In the genomic region with DNA sequence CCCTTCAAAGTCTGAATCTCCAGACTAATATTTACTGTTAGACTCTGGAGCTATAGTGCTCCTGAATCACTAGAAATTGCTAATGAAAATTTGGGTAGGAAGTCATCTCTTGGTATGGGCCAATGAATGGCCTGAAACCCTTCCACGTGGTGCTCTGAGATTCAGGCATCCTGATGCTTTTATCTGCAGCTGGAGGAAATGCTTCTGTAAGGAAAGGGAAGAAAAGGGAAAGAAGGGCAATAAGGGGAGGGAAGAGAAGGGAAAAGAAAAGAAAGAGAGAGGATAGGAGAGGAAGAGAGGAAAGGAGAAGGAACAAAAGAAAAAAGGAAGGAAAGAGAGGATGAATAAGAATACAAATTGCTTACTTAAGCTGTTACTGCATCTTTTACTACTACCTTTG, we compare ENCODE assay signal across 15 cellular contexts.
A peak's percentile ranks its signal among the peaks of the same experiment; 100 is the strongest.
DNase-seq lines count a peak whose midpoint lies in the region; ATAC-seq and TF ChIP-seq lines count a peak whose summit lies in the region.
"Had no signal": no experiment of that assay in that cellular context is flagged by ENCODE, and none has a peak within 500 bp of the region (broad histone marks: within the 10 kb centered on the region; RNA-seq: fewer than 3 reads in every experiment).

No MANE protein-coding gene starts in this region.

- no peak overlapping the region for H2BK120ac ChIP-seq in H9 (ENCODE audit: low read depth, low read length, poor library complexity, severe bottlenecking)

- no peak overlapping the region for H3K23ac ChIP-seq in H9 (ENCODE audit: insufficient read length, low read depth, low read length)

- no peak overlapping the region for H3K4me3 Mint-ChIP-seq in H9
- H3K4me3 Mint-ChIP-seq in naive thymus-derived CD8-positive, alpha-beta T cell, result no peak overlapping the region
- H3K4me3 Mint-ChIP-seq: CD4-positive, CD25-positive, alpha-beta regulatory T cell had no signal

- no peaks in the 10 kb centered on the region for H3K9me2 ChIP-seq in OCI-LY7 (ENCODE audit: insufficient read depth, low read length)

- H3K18ac ChIP-seq in H9 (ENCODE audit: insufficient read length, low read depth, low read length), result no peak overlapping the region

- H3K27me3 ChIP-seq in H9 (ENCODE audit: insufficient read depth, low read length) (no peaks in the 10 kb centered on the region), iPS-20b (ENCODE audit: insufficient read depth, low read length) (no peaks in the 10 kb centered on the region), suprapubic skin (no peaks in the 10 kb centered on the region)
- H3K27me3 ChIP-seq: BLaER1 treated with 17β-estradiol and CSF1 and Interleukin-3, amounts not matched to agents 10 nM and 100 nM had no signal

- no peak overlapping the region for H3K9ac ChIP-seq in H9 (ENCODE audit: extremely low read depth, insufficient read length, low read length)
- peak overlapping the region; percentile 66; the same call in 1 of the 2 replicates for H3K9ac ChIP-seq in iPS-20b (ENCODE audit: low read depth, low read length)
- H3K9ac ChIP-seq: BLaER1 treated with 17β-estradiol and CSF1 and Interleukin-3, amounts not matched to agents 10 nM and 100 nM had no signal

- no peak overlapping the region for H2AFZ ChIP-seq in H9 (ENCODE audit: low read length)
- H2AFZ ChIP-seq in OCI-LY7 (ENCODE audit: low read length), result peak overlapping the region; percentile 47; the same call in 1 of the 2 replicates

- TF ChIP-seq CTCF in H9 (conservative IDR thresholded peaks at IDR 0.05), result no peak
- TF ChIP-seq CTCF in OCI-LY7 (conservative IDR thresholded peaks at IDR 0.05; ENCODE audit: low read length), result no peak
- no peak for TF ChIP-seq CTCF in suprapubic skin (IDR thresholded peaks at IDR 0.05)

- H3K36me3 ChIP-seq in OCI-LY7 (ENCODE audit: insufficient read depth, low read length), result no peaks in the 10 kb centered on the region
- H3K36me3 ChIP-seq in iPS-20b (ENCODE audit: insufficient read depth, low read depth, low read length), result no peaks in the 10 kb centered on the region
- no peaks in the 10 kb centered on the region for H3K36me3 ChIP-seq in suprapubic skin
- H3K36me3 ChIP-seq: BLaER1 treated with 17β-estradiol and CSF1 and Interleukin-3, amounts not matched to agents 10 nM and 100 nM had no signal

- H3K27me3 Mint-ChIP-seq in H9 (ENCODE audit: low read depth), result no peaks in the 10 kb centered on the region
- H3K27me3 Mint-ChIP-seq in naive thymus-derived CD8-positive, alpha-beta T cell, result peaks cover 0 to 21% (median 12%) of the 10 kb centered on the region in 5 donors

- BruUV-seq in OCI-LY7 (replicated peaks; lab: Mats Ljungman, UMichigan), result no TSS peak

- H4K91ac ChIP-seq in H9 (ENCODE audit: insufficient read length, low read depth, low read length), result no peak overlapping the region

- H3K4ac ChIP-seq in H9 (ENCODE audit: low read depth, low read length), result no peak overlapping the region

- H4K20me1 ChIP-seq in H9 (ENCODE audit: control insufficient read depth, insufficient read depth, insufficient read length) (no peaks in the 10 kb centered on the region), OCI-LY7 (ENCODE audit: insufficient read depth, low read length) (no peaks in the 10 kb centered on the region)
- H4K20me1 ChIP-seq: BLaER1 treated with 17β-estradiol and CSF1 and Interleukin-3, amounts not matched to agents 10 nM and 100 nM had no signal

- POLR2A ChIA-PET in OCI-LY7 (lab: Charles Lee), result interaction anchor here (0.6 to 3.0 kb wide), 7 partner anchors 8 to 157 kb away, joined by 3 to 10 read pairs (median 4); no protein-coding TSS in a partner anchor
- POLR2A ChIA-PET in naive thymus-derived CD8-positive, alpha-beta T cell (lab: Charles Lee), result interaction anchor here (0.6 kb wide), 1 partner anchor 34 kb away, joined by 5 read pairs; no protein-coding TSS in a partner anchor

- peak overlapping the region; percentile 71 to 97 (median 91); a peak in 6 of 7 replicates for H3K27ac Mint-ChIP-seq in H9
- no peak overlapping the region for H3K27ac Mint-ChIP-seq in naive thymus-derived CD8-positive, alpha-beta T cell
- H3K27ac Mint-ChIP-seq: CD4-positive, CD25-positive, alpha-beta regulatory T cell had no signal

- no peak overlapping the region for H4K5ac ChIP-seq in H9 (ENCODE audit: insufficient read length, low read depth, low read length)

- H2BK12ac ChIP-seq in H9 (ENCODE audit: insufficient read length, low read depth, low read length), result no peak overlapping the region

- no peak for TF ChIP-seq EP300 in suprapubic skin (IDR thresholded peaks at IDR 0.05)

- H2BK15ac ChIP-seq in H9 (ENCODE audit: low read depth, low read length), result no peak overlapping the region

- H3K79me1 ChIP-seq in H9 (ENCODE audit: insufficient read depth, low read depth, low read length, poor library complexity, severe bottlenecking), result no peaks in the 10 kb centered on the region

- H3K4me3 ChIP-seq in OCI-LY7 (ENCODE audit: low read depth, low read length, poor library complexity, severe bottlenecking), result no peak overlapping the region
- H3K4me3 ChIP-seq in iPS-20b (ENCODE audit: low read length), result no peak overlapping the region
- no peak overlapping the region for H3K4me3 ChIP-seq in suprapubic skin
- H3K4me3 ChIP-seq: BLaER1 treated with 17β-estradiol and CSF1 and Interleukin-3, amounts not matched to agents 10 nM and 100 nM had no signal

- H3K9me3 ChIP-seq in H9 (ENCODE audit: control insufficient read depth, low read depth, low read length), result no peaks in the 10 kb centered on the region
- no peaks in the 10 kb centered on the region for H3K9me3 ChIP-seq in OCI-LY7 (ENCODE audit: low read length)
- H3K9me3 ChIP-seq in iPS-20b (ENCODE audit: insufficient read depth, low read depth, low read length), result no peaks in the 10 kb centered on the region
- H3K9me3 ChIP-seq in suprapubic skin, result no peaks in the 10 kb centered on the region
- H3K9me3 ChIP-seq: BLaER1 treated with 17β-estradiol and CSF1 and Interleukin-3, amounts not matched to agents 10 nM and 100 nM had no signal

- H2BK5ac ChIP-seq in H9 (ENCODE audit: insufficient read length, low read length), result no peak overlapping the region

- intact Hi-C loops in OCI-LY7 (cut with micrococcal nuclease; ENCODE audit: unreplicated experiment), result no loop called here

- no CpG with 5 or more reads among the region's 1 CpG for WGBS in H9 (ENCODE audit: extremely low coverage, insufficient read length, low lambda C conversion rate)
- WGBS in suprapubic skin, result 29% methylated on average over 1 of the region's 1 CpG

- H3K4me2 ChIP-seq in H9 (ENCODE audit: insufficient read depth, insufficient read length, low read length), result peak overlapping the region; percentile 26
- H3K4me2 ChIP-seq in OCI-LY7 (ENCODE audit: low read length), result no peak overlapping the region
- H3K4me2 ChIP-seq: BLaER1 treated with 17β-estradiol and CSF1 and Interleukin-3, amounts not matched to agents 10 nM and 100 nM had no signal

- H4K8ac ChIP-seq in H9 (replicated peaks; ENCODE audit: insufficient read length, low read depth, low read length), result no peak overlapping the region

- DNase-seq in H9 (peak; percentile 54), OCI-LY7 (ENCODE audit: low spot score) (no peak), iPS DF 19.7 (ENCODE audit: low read depth, low spot score) (peak; percentile 52), A172 (ENCODE audit: low spot score) (no peak), suprapubic skin (ENCODE audit: low spot score in 2 of 2) (no peak)
- DNase-seq in naive thymus-derived CD8-positive, alpha-beta T cell, result no peak
- DNase-seq: 8988T; ACHN; CD4-positive, CD25-positive, alpha-beta regulatory T cell; DMS53; GF-D8; H7; IMR-90 had no signal

- H3T11ph ChIP-seq in H9 (ENCODE audit: low read length), result no peak overlapping the region

- peak overlapping the region; percentile 98 for H3K27ac ChIP-seq in H9 (ENCODE audit: insufficient read length, low read depth, low read length)
- H3K27ac ChIP-seq in OCI-LY7 (ENCODE audit: low read depth, low read length, poor library complexity, severe bottlenecking), result no peak overlapping the region
- H3K27ac ChIP-seq in iPS-20b (ENCODE audit: low read length), result peak overlapping the region; percentile 34
- no peak overlapping the region for H3K27ac ChIP-seq in suprapubic skin
- H3K27ac ChIP-seq: BLaER1 treated with 17β-estradiol and CSF1 and Interleukin-3, amounts not matched to agents 10 nM and 100 nM had no signal

- TF ChIP-seq POLR2A in suprapubic skin (IDR thresholded peaks at IDR 0.05), result no peak

- no peak for ATAC-seq in naive thymus-derived CD8-positive, alpha-beta T cell

- H3K36me3 Mint-ChIP-seq in H9 (ENCODE audit: insufficient read depth in 1 of 3, low read depth in 3 of 3), result 0 out of 7 replicates have a peak, but pooled peaks cover 0 to under 1% (median 0%) of the 10 kb centered on the region in 3 experiments
- H3K36me3 Mint-ChIP-seq in naive thymus-derived CD8-positive, alpha-beta T cell, result no peaks in the 10 kb centered on the region
- H3K36me3 Mint-ChIP-seq: CD4-positive, CD25-positive, alpha-beta regulatory T cell had no signal

- H2AK5ac ChIP-seq in H9 (ENCODE audit: insufficient read length, low read length), result no peak overlapping the region

- H2BK20ac ChIP-seq in H9 (ENCODE audit: low read depth, low read length, poor library complexity, severe bottlenecking), result no peak overlapping the region

- H3K4me1 ChIP-seq in H9 (ENCODE audit: insufficient read depth, low read length), result peaks cover 11% of the 10 kb centered on the region; the same call in 1 of the 2 replicates
- no peaks in the 10 kb centered on the region for H3K4me1 ChIP-seq in OCI-LY7 (ENCODE audit: insufficient read depth, low read length, poor library complexity, severe bottlenecking)
- H3K4me1 ChIP-seq in iPS-20b (ENCODE audit: insufficient read depth, low read length), result peaks cover 69% of the 10 kb centered on the region
- H3K4me1 ChIP-seq in suprapubic skin, result no peaks in the 10 kb centered on the region
- H3K4me1 ChIP-seq: BLaER1 treated with 17β-estradiol and CSF1 and Interleukin-3, amounts not matched to agents 10 nM and 100 nM had no signal

- CTCF ChIA-PET in OCI-LY7 (lab: Charles Lee; ENCODE audit: unreplicated experiment), result interaction anchor here (0.6 kb wide), 1 partner anchor 194 kb away, joined by 24 read pairs; a partner anchor contains a TSS

- no peaks in the 10 kb centered on the region for H3K23me2 ChIP-seq in H9 (ENCODE audit: insufficient read length, low read depth, low read length, poor library complexity, severe bottlenecking)

- no peak overlapping the region for H3K56ac ChIP-seq in H9 (ENCODE audit: insufficient read length, low read depth, low read length)

- no peak overlapping the region for H3K14ac ChIP-seq in H9 (ENCODE audit: insufficient read depth, low read length)

- H3K9me3 Mint-ChIP-seq in H9, result no peaks in the 10 kb centered on the region
- H3K9me3 Mint-ChIP-seq in naive thymus-derived CD8-positive, alpha-beta T cell, result no peaks in the 10 kb centered on the region

- H3K79me2 ChIP-seq in H9 (ENCODE audit: insufficient read depth, low read length) (no peaks in the 10 kb centered on the region), OCI-LY7 (ENCODE audit: insufficient read depth, low read depth, low read length) (no peaks in the 10 kb centered on the region)

- H3K4me1 Mint-ChIP-seq in H9, result peaks cover 64 to 80% of the 10 kb centered on the region in 2 experiments
- H3K4me1 Mint-ChIP-seq in naive thymus-derived CD8-positive, alpha-beta T cell, result no peaks in the 10 kb centered on the region
- H3K4me1 Mint-ChIP-seq: CD4-positive, CD25-positive, alpha-beta regulatory T cell had no signal

Comparison
In these comparisons a context has a peak if more than half of its experiments do, and no peak if none do; other contexts are left out.
1. DNase-seq: peak in H9 (single experiment) and iPS DF 19.7 (single experiment); none in OCI-LY7 (single experiment), A172 (single experiment), naive thymus-derived CD8-positive, alpha-beta T cell (0 of 10) and suprapubic skin (0 of 2).
2. H3K27ac ChIP-seq: peak in H9 (single experiment) and iPS-20b (single experiment); none in OCI-LY7 (single experiment) and suprapubic skin (single experiment).
3. H3K27ac Mint-ChIP-seq: peak in H9 (3 of 3); none in naive thymus-derived CD8-positive, alpha-beta T cell (0 of 10).